In the genomic region with DNA sequence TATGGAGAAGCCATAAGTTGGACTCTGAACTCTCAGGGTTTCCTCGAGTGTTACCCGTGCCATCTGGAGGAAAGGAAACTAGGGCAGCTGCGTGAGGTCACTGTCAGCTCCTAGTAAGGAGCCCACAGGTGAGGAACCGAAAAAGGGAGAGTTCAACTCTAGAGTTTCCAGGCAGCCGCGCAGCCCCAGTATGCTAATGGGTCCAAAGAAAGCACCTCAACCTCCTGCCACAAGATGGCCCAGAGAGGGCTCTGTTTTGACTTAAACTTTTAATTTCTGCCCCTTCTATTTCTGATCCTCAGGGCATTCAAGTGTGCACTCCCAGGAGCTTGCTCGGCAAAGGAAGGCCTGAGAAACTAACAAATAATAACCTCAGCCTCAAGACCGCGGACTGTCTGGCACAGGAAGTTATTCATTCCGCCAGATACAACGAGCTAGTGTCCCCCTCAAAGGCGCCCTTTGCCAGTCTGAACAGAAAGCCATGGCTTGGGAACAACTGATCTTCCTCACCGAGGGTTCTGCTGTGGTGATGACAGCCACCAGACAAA, we compare ENCODE assay signal across 8 cellular contexts. TPM values are rescaled to one million over a fixed set of nuclear protein-coding genes. Genes with fewer than 3 reads are reported as not detected.
A peak's percentile ranks its signal among the peaks of the same experiment; 100 is the strongest.
DNase-seq lines count a peak whose midpoint lies in the region; ATAC-seq and TF ChIP-seq lines count a peak whose summit lies in the region.

No MANE protein-coding gene starts in this region.

- H3K4me1 ChIP-seq in OCI-LY3 (ENCODE audit: low read length) (peaks cover 61% of the 10 kb centered on the region), Caco-2 (peaks cover 31% of the 10 kb centered on the region)

- CTCF ChIA-PET in Caco-2 (lab: Charles Lee): no interaction called here

- H3K9me3 ChIP-seq in OCI-LY3 (ENCODE audit: insufficient read depth, low read length): no peaks in the 10 kb centered on the region
- no peaks in the 10 kb centered on the region for H3K9me3 ChIP-seq in Caco-2

- ATAC-seq in HG02885 (IDR thresholded peaks at IDR 0.05; ENCODE audit: poor library complexity, unreplicated experiment): peak; percentile 86

- intact Hi-C loops in Caco-2 (cut with micrococcal nuclease; ENCODE audit: unreplicated experiment): loop anchor here (1.0 kb wide), 2 partner anchors 14 to 47 kb away; a partner anchor contains a TSS

- DNase-seq in stimulated activated CD4-positive, alpha-beta T cell treated with anti-CD3 and anti-CD28 coated beads, Interleukin-1b, Interleukin-23, amount 100 ng/mL, for 48 hours: peak; percentile 13
- no peak for DNase-seq in stimulated activated CD4-positive, alpha-beta T cell treated with anti-CD3 and anti-CD28 coated beads, Interleukin-12 subunit alpha, Interleukin-12 subunit beta, amount 100 ng/mL, for 4 hours
- DNase-seq in epithelial cell of proximal tubule (ENCODE audit: low read depth) (no peak), occipital lobe (lab: John Stamatoyannopoulos, UW) (peak; percentile 48), HuH-7 (ENCODE audit: low spot score) (no peak), Caco-2 (no peak)

- H3K4me2 ChIP-seq in OCI-LY3 (ENCODE audit: low read length): peak overlapping the region; percentile 84

- no peaks in the 10 kb centered on the region for H3K79me2 ChIP-seq in OCI-LY3 (ENCODE audit: low read length)

- no peak overlapping the region for H2AFZ ChIP-seq in OCI-LY3 (ENCODE audit: low read depth, low read length)

- H4K20me1 ChIP-seq in OCI-LY3 (ENCODE audit: insufficient read depth, low read length): peaks cover 6% of the 10 kb centered on the region; the same call in 1 of the 2 replicates

- H3K36me3 ChIP-seq in OCI-LY3 (replicated peaks; ENCODE audit: low read depth, low read length) (peaks cover 1% of the 10 kb centered on the region), Caco-2 (ENCODE audit: control insufficient read depth, insufficient read depth, low read length) (peaks cover 6% of the 10 kb centered on the region)

- no peak overlapping the region for H3K4me3 Mint-ChIP-seq in Caco-2 (ENCODE audit: unreplicated experiment)

- peak overlapping the region; percentile 78 for H3K27ac ChIP-seq in OCI-LY3 (ENCODE audit: low read length)

- no peak overlapping the region for H3K27ac Mint-ChIP-seq in Caco-2 (ENCODE audit: unreplicated experiment)

- POLR2A ChIA-PET in Caco-2 (lab: Charles Lee): no interaction called here

- peak overlapping the region; percentile 30 for H3K9ac ChIP-seq in OCI-LY3 (ENCODE audit: low read length)

- no peaks in the 10 kb centered on the region for H3K27me3 Mint-ChIP-seq in Caco-2 (ENCODE audit: insufficient read depth, unreplicated experiment)

- no peaks in the 10 kb centered on the region for H3K9me3 Mint-ChIP-seq in Caco-2 (ENCODE audit: unreplicated experiment)

- peaks cover 28% of the 10 kb centered on the region for H3K36me3 Mint-ChIP-seq in Caco-2 (ENCODE audit: insufficient read depth, unreplicated experiment)

- no TSS peak for BruUV-seq in Caco-2 (replicated peaks; lab: Mats Ljungman, UMichigan)

- peak; percentile 54 for TF ChIP-seq CTCF in OCI-LY3 (IDR thresholded peaks at IDR 0.05; ENCODE audit: low read depth, low read length)
- peak; percentile 25 for TF ChIP-seq CTCF in epithelial cell of proximal tubule (conservative IDR thresholded peaks at IDR 0.05; ENCODE audit: low read depth, low read length)
- TF ChIP-seq CTCF in Caco-2 (IDR thresholded peaks at IDR 0.05; ENCODE audit: insufficient read depth in 1 of 2, low read depth in 1 of 2, low read length in 1 of 2, severe bottlenecking in 1 of 2, unreplicated experiment in 1 of 2): no peak

- H3K4me3 ChIP-seq in OCI-LY3 (ENCODE audit: low read length) (peak overlapping the region; percentile 64), epithelial cell of proximal tubule (ENCODE audit: low read depth, low read length) (peak overlapping the region; percentile 12), Caco-2 (ENCODE audit: low read depth, low read length) (no peak overlapping the region)

- H3K4me1 Mint-ChIP-seq in Caco-2 (ENCODE audit: low read depth, unreplicated experiment): peaks cover 15% of the 10 kb centered on the region

- H3K27me3 ChIP-seq in OCI-LY3 (ENCODE audit: low read depth, low read length) (peaks cover 10% of the 10 kb centered on the region), Caco-2 (replicated peaks; ENCODE audit: control insufficient read depth, insufficient read depth, low read length) (no peaks in the 10 kb centered on the region)

RNA-seq across cellular contexts. Expression of a gene that starts 13.9 kb away (rescaled TPM):
- total RNA-seq in epithelial cell of proximal tubule (58.4 and 76.3 TPM in 2 replicates), occipital lobe (223 TPM), Caco-2 (2022) (148 and 150 TPM in 2 replicates)

RNA-seq across cellular contexts. Expression of a gene that starts 51.5 kb away (rescaled TPM):
- total RNA-seq in epithelial cell of proximal tubule (31.5 and 56.6 TPM in 2 replicates), occipital lobe (162 TPM), Caco-2 (2022) (64.9 and 68.8 TPM in 2 replicates)

RNA-seq across cellular contexts. Expression of a gene that starts 51.8 kb away (rescaled TPM):
- total RNA-seq in epithelial cell of proximal tubule: 0.07 and 3.5 TPM in 2 replicates
- 3.9 TPM for total RNA-seq in occipital lobe
- total RNA-seq in Caco-2 (2022): 6.3 and 6.6 TPM in 2 replicates

Comparison
In these comparisons a context has a peak if more than half of its experiments do, and no peak if none do; other contexts are left out.
1. DNase-seq: peak in stimulated activated CD4-positive, alpha-beta T cell treated with anti-CD3 and anti-CD28 coated beads, Interleukin-1b, Interleukin-23, amount 100 ng/mL, for 48 hours (single experiment) and occipital lobe (single experiment); none in stimulated activated CD4-positive, alpha-beta T cell treated with anti-CD3 and anti-CD28 coated beads, Interleukin-12 subunit alpha, Interleukin-12 subunit beta, amount 100 ng/mL, for 4 hours (single experiment), epithelial cell of proximal tubule (single experiment), HuH-7 (single experiment) and Caco-2 (0 of 2).
2. CTCF ChIP-seq: peak in OCI-LY3 (single experiment) and epithelial cell of proximal tubule (single experiment); none in Caco-2 (0 of 2).